ENCODE assay signal across 10 cellular contexts in the genomic region with DNA sequence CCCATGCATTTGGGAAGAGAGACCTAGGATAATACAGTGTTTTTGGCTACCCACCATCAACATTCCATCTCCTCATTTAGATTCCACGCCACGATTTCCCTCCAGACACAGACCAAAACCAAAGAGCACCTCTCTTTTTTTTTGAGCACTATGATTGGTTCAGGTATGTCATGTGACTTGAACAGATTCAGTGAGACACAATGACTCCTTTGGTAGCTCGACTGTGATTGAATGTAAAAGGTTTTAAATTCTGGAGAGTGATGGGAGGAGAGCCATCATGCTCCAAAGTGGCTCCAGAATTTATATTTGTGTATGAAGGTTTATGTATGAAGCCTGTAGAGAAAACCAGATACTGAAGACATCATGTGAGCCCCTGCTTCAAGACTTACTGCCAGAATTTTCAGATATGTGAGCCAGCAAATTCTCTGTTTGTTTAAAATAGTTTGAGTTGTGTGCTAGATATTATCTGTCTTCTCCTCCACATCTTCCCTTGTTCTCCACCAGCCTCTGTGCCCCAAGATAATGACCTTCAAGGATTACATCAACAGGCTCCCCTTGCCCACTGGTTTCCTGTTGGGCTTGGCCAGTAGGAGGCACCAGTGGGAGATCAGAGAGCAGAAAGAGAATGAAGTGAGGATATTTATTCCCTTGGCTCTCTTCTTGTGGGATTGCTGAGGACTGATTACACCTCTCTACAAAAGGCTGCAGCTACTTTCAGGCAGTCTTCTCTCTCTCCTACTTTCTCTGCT. TPM values are rescaled to one million over a fixed set of nuclear protein-coding genes. Genes with fewer than 3 reads are reported as not detected.
DNase-seq lines count a peak whose midpoint lies in the region; ATAC-seq and TF ChIP-seq lines count a peak whose summit lies in the region.
"Had no signal": no experiment of that assay in that cellular context is flagged by ENCODE, and none has a peak within 500 bp of the region (broad histone marks: within the 10 kb centered on the region; RNA-seq: fewer than 3 reads in every experiment).

No MANE protein-coding gene starts in this region.

- H3K9me2 ChIP-seq in DOHH2 (replicated peaks; ENCODE audit: control insufficient read depth, low read length), result no peaks in the 10 kb centered on the region

- DNase-seq in NAMALWA (ENCODE audit: low spot score) (peak; percentile 36), choroid plexus epithelial cell (ENCODE audit: low read depth) (no peak), neural progenitor cell (ENCODE audit: low spot score) (no peak), occipital lobe (lab: John Stamatoyannopoulos, UW) (no peak), NCI-H748 (lab: John Stamatoyannopoulos, UW; ENCODE audit: unreplicated experiment) (no peak), putamen (ENCODE audit: low spot score) (no peak)
- DNase-seq: mesendoderm had no signal

- H3K27ac ChIP-seq in DOHH2 (ENCODE audit: low read depth, low read length), result no peak overlapping the region
- H3K27ac ChIP-seq in neural progenitor cell, result no peak overlapping the region
- H3K27ac ChIP-seq: gastroesophageal sphincter had no signal

- no peak overlapping the region for H3K4me3 Mint-ChIP-seq in neural progenitor cell

- 0 out of 2 replicates have a peak, but pooled peaks cover 2% of the 10 kb centered on the region for H3K27me3 ChIP-seq in DOHH2 (ENCODE audit: control insufficient read depth, low read length)
- H3K27me3 ChIP-seq in neural progenitor cell, result no peaks in the 10 kb centered on the region
- H3K27me3 ChIP-seq: gastroesophageal sphincter had no signal

- H3K9me3 ChIP-seq in DOHH2 (ENCODE audit: control insufficient read depth, insufficient read depth, low read length) (peaks cover 15% of the 10 kb centered on the region; the same call in 1 of the 2 replicates), neural progenitor cell (ENCODE audit: low read depth) (peaks cover 8% of the 10 kb centered on the region)

- H3K4me3 ChIP-seq in DOHH2 (ENCODE audit: low read length) (no peak overlapping the region), choroid plexus epithelial cell (ENCODE audit: low read depth, low read length) (no peak overlapping the region), neural progenitor cell (no peak overlapping the region)
- H3K4me3 ChIP-seq: gastroesophageal sphincter had no signal

- peaks cover 3% of the 10 kb centered on the region for H3K27me3 Mint-ChIP-seq in neural progenitor cell (ENCODE audit: insufficient read depth, low read depth)

- H3K4me1 ChIP-seq in DOHH2 (ENCODE audit: control insufficient read depth, low read length) (peaks cover 41% of the 10 kb centered on the region), neural progenitor cell (no peaks in the 10 kb centered on the region)
- H3K4me1 ChIP-seq: gastroesophageal sphincter had no signal

- peak; percentile 45 for TF ChIP-seq CTCF in DOHH2 (IDR thresholded peaks at IDR 0.05; ENCODE audit: low read depth, low read length, poor library complexity, severe bottlenecking)
- peak; percentile 23 for TF ChIP-seq CTCF in choroid plexus epithelial cell (conservative IDR thresholded peaks at IDR 0.05; ENCODE audit: low read depth, low read length)
- TF ChIP-seq CTCF in neural progenitor cell (IDR thresholded peaks at IDR 0.05), result peak; percentile 30

- H3K4me1 Mint-ChIP-seq in neural progenitor cell, result no peaks in the 10 kb centered on the region

- H3K79me2 ChIP-seq in DOHH2 (ENCODE audit: control insufficient read depth, low read length) (no peaks in the 10 kb centered on the region), neural progenitor cell (ENCODE audit: low read depth) (no peaks in the 10 kb centered on the region)

- no peak for ATAC-seq in HG02852 (IDR thresholded peaks at IDR 0.05; ENCODE audit: unreplicated experiment)
- ATAC-seq: gastroesophageal sphincter had no signal

- H3K36me3 Mint-ChIP-seq in neural progenitor cell, result no peaks in the 10 kb centered on the region

- H3F3A ChIP-seq in DOHH2 (ENCODE audit: control insufficient read depth, insufficient read depth) (peaks cover 16% of the 10 kb centered on the region; the same call in 1 of the 2 replicates), neural progenitor cell (ENCODE audit: low read depth) (no peaks in the 10 kb centered on the region)

- H4K20me1 ChIP-seq in DOHH2 (ENCODE audit: control insufficient read depth, insufficient read depth, low read depth, low read length), result no peaks in the 10 kb centered on the region
- H4K20me1 ChIP-seq in neural progenitor cell (ENCODE audit: low read depth), result no peaks in the 10 kb centered on the region

- no peak overlapping the region for H3K9ac ChIP-seq in neural progenitor cell

- H3K9me3 Mint-ChIP-seq in neural progenitor cell, result peaks cover 2% of the 10 kb centered on the region

- peak overlapping the region; percentile 29 for H2AFZ ChIP-seq in neural progenitor cell (replicated peaks)

- H3K4me2 ChIP-seq in DOHH2 (ENCODE audit: low read length) (no peak overlapping the region), neural progenitor cell (no peak overlapping the region)

- H3K27ac Mint-ChIP-seq in neural progenitor cell, result no peak overlapping the region

- H3K36me3 ChIP-seq in DOHH2 (ENCODE audit: control insufficient read depth, low read length) (no peaks in the 10 kb centered on the region), neural progenitor cell (no peaks in the 10 kb centered on the region)
- H3K36me3 ChIP-seq: gastroesophageal sphincter had no signal

RNA-seq across cellular contexts. Expression of gene MYD88, which starts 12.5 kb away (rescaled TPM):
- 3.1 and 5.5 TPM in 2 replicates for total RNA-seq in neural progenitor cell (ENCODE audit: low replicate concordance)
- 2.7 TPM for total RNA-seq in occipital lobe

RNA-seq across cellular contexts. Expression of gene ACAA1, which starts 14.0 kb away (rescaled TPM):
- total RNA-seq in neural progenitor cell (ENCODE audit: low replicate concordance) (3.3 and 13.3 TPM in 2 replicates), occipital lobe (26.2 TPM)

RNA-seq across cellular contexts. Expression of gene OXSR1, which starts 14.4 kb away (rescaled TPM):
- total RNA-seq in neural progenitor cell (ENCODE audit: low replicate concordance) (60.2 and 65.8 TPM in 2 replicates), occipital lobe (54.9 TPM)
